ENCODE assay signal across 7 cellular contexts in the genomic region with DNA sequence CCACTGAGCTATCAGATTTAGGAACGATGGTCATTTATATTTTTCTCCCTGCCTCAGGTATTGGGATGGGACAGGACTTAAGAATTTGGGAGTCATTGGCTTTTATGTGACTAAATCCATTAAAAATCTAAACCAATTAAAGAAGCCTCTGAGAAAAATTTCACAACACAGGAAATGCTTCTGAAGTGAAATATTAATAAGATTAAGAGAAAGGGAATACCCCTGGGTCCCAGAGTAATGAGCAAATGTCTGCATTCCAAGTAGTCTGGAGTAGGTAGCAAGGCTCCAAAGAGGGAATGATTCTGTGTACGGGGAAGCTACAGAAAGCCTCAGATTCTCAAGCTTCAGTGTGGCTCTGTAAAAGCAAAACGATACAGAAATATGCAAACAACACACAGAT. TPM values are rescaled to one million over a fixed set of nuclear protein-coding genes. Genes with fewer than 3 reads are reported as not detected.
A peak's percentile ranks its signal among the peaks of the same experiment; 100 is the strongest.
DNase-seq lines count a peak whose midpoint lies in the region; ATAC-seq and TF ChIP-seq lines count a peak whose summit lies in the region.

No MANE protein-coding gene starts in this region.

- H3K36me3 ChIP-seq in GM23338 (ENCODE audit: insufficient read depth) (peaks cover 6% of the 10 kb centered on the region; the same call in 1 of the 2 replicates), smooth muscle cell (ENCODE audit: low read depth) (no peaks in the 10 kb centered on the region)

- peaks cover 3% of the 10 kb centered on the region; the same call in 1 of the 3 replicates for H3K36me3 Mint-ChIP-seq in GM23338 (ENCODE audit: low read depth)
- H3K36me3 Mint-ChIP-seq in T-cell, result peaks cover 7% of the 10 kb centered on the region

- peak overlapping the region; percentile 84 for H3K4me2 ChIP-seq in GM23338
- H3K4me2 ChIP-seq in smooth muscle cell, result peak overlapping the region; percentile 77

- no peaks in the 10 kb centered on the region for H3K9me3 ChIP-seq in smooth muscle cell (replicated peaks; ENCODE audit: low read depth)

- intact Hi-C loops in left ventricle myocardium superior (cut with micrococcal nuclease), result no loop called here

- TF ChIP-seq CTCF in GM23338 (conservative IDR thresholded peaks at IDR 0.05; ENCODE audit: low read depth in 2 of 2) (no peak), smooth muscle cell (IDR thresholded peaks at IDR 0.05; ENCODE audit: borderline replicate concordance, insufficient read depth, poor library complexity, severe bottlenecking) (no peak)

- H3K4me1 ChIP-seq in GM23338 (ENCODE audit: insufficient read depth) (peaks cover 6% of the 10 kb centered on the region; the same call in 1 of the 2 replicates), smooth muscle cell (ENCODE audit: low read depth) (peaks cover 8% of the 10 kb centered on the region)

- H2AFZ ChIP-seq in GM23338 (0 out of 2 replicates have a peak overlapping the region, but pooled peaks have one; percentile 53), smooth muscle cell (ENCODE audit: low read depth) (peak overlapping the region; percentile 60)

- no peaks in the 10 kb centered on the region for H3F3A ChIP-seq in GM23338 (replicated peaks; ENCODE audit: low read depth)
- H3F3A ChIP-seq in smooth muscle cell (ENCODE audit: low read depth), result no peaks in the 10 kb centered on the region

- DNase-seq in GM23338 (ENCODE audit: low spot score) (peak; percentile 16), T-cell (no peak), left ventricle myocardium superior (no peak), smooth muscle cell (lab: John Stamatoyannopoulos, UW; ENCODE audit: unreplicated experiment) (no peak), DMS53 treated with DMSO at 0.1 percent for 48 hours (lab: John Stamatoyannopoulos, UW; ENCODE audit: unreplicated experiment) (no peak), NCI-H446 (lab: John Stamatoyannopoulos, UW) (no peak)

- H4K20me1 ChIP-seq in GM23338 (replicated peaks; ENCODE audit: insufficient read depth), result 0 out of 2 replicates have a peak, but pooled peaks cover 4% of the 10 kb centered on the region
- peaks cover 26% of the 10 kb centered on the region for H4K20me1 ChIP-seq in smooth muscle cell (ENCODE audit: low read depth)

- CTCF ChIA-PET in T-cell (lab: Charles Lee), result interaction anchor here (0.8 to 1.9 kb wide), 3 partner anchors 21 to 217 kb away, joined by 3 to 9 read pairs (median 5); no protein-coding TSS in a partner anchor

- H3K79me2 ChIP-seq in GM23338 (replicated peaks; ENCODE audit: insufficient read depth), result peaks cover 43% of the 10 kb centered on the region
- H3K79me2 ChIP-seq in smooth muscle cell (ENCODE audit: low read depth), result peaks cover 43% of the 10 kb centered on the region

- H3K9ac ChIP-seq in smooth muscle cell (ENCODE audit: low read depth), result peak overlapping the region; percentile 82

- H3K9me2 ChIP-seq in GM23338 (ENCODE audit: insufficient read depth), result no peaks in the 10 kb centered on the region

- H3K27ac ChIP-seq in GM23338 (ENCODE audit: low read depth) (peak overlapping the region; percentile 82), smooth muscle cell (ENCODE audit: low read depth) (peak overlapping the region; percentile 80)

- peak overlapping the region; percentile 90 for H3K27ac Mint-ChIP-seq in GM23338
- peak overlapping the region in 1 of 2 donors; percentile 79 for H3K27ac Mint-ChIP-seq in T-cell

- POLR2A ChIA-PET in T-cell (lab: Charles Lee), result interaction anchor here in 1 of 2 donors (1.2 kb wide), 1 partner anchor 242 kb away, joined by 4 read pairs; a partner anchor contains a TSS

- H3K4me3 Mint-ChIP-seq in GM23338 (peak overlapping the region; percentile 100), T-cell (peak overlapping the region; percentile 76 to 100 (median 84))

- H3K4me3 ChIP-seq in GM23338 (peak overlapping the region; percentile 60), smooth muscle cell (peak overlapping the region; percentile 90)

- 33% methylated on average over 3 of the region's 3 CpGs for WGBS in smooth muscle cell (ENCODE audit: low lambda C conversion rate)

- no peaks in the 10 kb centered on the region for H3K9me3 Mint-ChIP-seq in GM23338
- no peaks in the 10 kb centered on the region for H3K9me3 Mint-ChIP-seq in T-cell

- no peaks in the 10 kb centered on the region for H3K27me3 ChIP-seq in GM23338 (ENCODE audit: insufficient read depth)
- H3K27me3 ChIP-seq in smooth muscle cell (ENCODE audit: low read depth), result no peaks in the 10 kb centered on the region

- ATAC-seq in GM23338, result peak; percentile 27
- ATAC-seq in T-cell (replicated peaks in 1 of 4), result no peak
- peak; percentile 47 for ATAC-seq in left ventricle myocardium superior
- ATAC-seq in GM21367 (IDR thresholded peaks at IDR 0.05; ENCODE audit: unreplicated experiment), result no peak

- H3K4me1 Mint-ChIP-seq in GM23338, result peaks cover 9% of the 10 kb centered on the region
- peaks cover 29 to 42% (median 30%) of the 10 kb centered on the region in 3 donors for H3K4me1 Mint-ChIP-seq in T-cell

- H3K27me3 Mint-ChIP-seq in GM23338 (ENCODE audit: insufficient read depth, low read depth, poor library complexity), result peaks cover 5% of the 10 kb centered on the region
- H3K27me3 Mint-ChIP-seq in T-cell, result peaks cover 3 to 6% of the 10 kb centered on the region in 2 donors

TF ChIP-seq in GM23338, 12 proteins besides CTCF, POLR2A, EP300 and RAD21 (continues in another document):
- no peak for TF ChIP-seq EZH2 (IDR thresholded peaks at IDR 0.05; ENCODE audit: low read depth, unreplicated experiment)
- TF ChIP-seq, protein P1, sequence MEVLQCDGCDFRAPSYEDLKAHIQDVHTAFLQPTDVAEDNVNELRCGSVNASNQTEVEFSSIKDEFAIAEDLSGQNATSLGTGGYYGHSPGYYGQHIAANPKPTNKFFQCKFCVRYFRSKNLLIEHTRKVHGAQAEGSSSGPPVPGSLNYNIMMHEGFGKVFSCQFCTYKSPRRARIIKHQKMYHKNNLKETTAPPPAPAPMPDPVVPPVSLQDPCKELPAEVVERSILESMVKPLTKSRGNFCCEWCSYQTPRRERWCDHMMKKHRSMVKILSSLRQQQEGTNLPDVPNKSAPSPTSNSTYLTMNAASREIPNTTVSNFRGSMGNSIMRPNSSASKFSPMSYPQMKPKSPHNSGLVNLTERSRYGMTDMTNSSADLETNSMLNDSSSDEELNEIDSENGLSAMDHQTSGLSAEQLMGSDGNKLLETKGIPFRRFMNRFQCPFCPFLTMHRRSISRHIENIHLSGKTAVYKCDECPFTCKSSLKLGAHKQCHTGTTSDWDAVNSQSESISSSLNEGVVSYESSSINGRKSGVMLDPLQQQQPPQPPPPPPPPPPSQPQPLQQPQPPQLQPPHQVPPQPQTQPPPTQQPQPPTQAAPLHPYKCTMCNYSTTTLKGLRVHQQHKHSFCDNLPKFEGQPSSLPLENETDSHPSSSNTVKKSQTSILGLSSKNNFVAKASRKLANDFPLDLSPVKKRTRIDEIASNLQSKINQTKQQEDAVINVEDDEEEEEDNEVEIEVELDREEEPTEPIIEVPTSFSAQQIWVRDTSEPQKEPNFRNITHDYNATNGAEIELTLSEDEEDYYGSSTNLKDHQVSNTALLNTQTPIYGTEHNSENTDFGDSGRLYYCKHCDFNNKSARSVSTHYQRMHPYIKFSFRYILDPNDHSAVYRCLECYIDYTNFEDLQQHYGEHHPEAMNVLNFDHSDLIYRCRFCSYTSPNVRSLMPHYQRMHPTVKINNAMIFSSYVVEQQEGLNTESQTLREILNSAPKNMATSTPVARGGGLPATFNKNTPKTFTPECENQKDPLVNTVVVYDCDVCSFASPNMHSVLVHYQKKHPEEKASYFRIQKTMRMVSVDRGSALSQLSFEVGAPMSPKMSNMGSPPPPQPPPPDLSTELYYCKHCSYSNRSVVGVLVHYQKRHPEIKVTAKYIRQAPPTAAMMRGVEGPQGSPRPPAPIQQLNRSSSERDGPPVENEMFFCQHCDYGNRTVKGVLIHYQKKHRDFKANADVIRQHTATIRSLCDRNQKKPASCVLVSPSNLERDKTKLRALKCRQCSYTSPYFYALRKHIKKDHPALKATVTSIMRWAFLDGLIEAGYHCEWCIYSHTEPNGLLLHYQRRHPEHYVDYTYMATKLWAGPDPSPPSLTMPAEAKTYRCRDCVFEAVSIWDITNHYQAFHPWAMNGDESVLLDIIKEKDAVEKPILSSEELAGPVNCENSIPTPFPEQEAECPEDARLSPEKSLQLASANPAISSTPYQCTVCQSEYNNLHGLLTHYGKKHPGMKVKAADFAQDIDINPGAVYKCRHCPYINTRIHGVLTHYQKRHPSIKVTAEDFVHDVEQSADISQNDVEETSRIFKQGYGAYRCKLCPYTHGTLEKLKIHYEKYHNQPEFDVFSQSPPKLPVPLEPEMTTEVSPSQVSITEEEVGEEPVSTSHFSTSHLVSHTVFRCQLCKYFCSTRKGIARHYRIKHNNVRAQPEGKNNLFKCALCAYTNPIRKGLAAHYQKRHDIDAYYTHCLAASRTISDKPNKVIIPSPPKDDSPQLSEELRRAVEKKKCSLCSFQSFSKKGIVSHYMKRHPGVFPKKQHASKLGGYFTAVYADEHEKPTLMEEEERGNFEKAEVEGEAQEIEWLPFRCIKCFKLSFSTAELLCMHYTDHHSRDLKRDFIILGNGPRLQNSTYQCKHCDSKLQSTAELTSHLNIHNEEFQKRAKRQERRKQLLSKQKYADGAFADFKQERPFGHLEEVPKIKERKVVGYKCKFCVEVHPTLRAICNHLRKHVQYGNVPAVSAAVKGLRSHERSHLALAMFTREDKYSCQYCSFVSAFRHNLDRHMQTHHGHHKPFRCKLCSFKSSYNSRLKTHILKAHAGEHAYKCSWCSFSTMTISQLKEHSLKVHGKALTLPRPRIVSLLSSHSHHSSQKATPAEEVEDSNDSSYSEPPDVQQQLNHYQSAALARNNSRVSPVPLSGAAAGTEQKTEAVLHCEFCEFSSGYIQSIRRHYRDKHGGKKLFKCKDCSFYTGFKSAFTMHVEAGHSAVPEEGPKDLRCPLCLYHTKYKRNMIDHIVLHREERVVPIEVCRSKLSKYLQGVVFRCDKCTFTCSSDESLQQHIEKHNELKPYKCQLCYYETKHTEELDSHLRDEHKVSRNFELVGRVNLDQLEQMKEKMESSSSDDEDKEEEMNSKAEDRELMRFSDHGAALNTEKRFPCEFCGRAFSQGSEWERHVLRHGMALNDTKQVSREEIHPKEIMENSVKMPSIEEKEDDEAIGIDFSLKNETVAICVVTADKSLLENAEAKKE (CRISPR knock-in tag; IDR thresholded peaks at IDR 0.05), result no peak
- TF ChIP-seq STAT1 (IDR thresholded peaks at IDR 0.05; ENCODE audit: unreplicated experiment), result no peak

RNA-seq across cellular contexts. Expression of a gene that starts 0.7 kb away (rescaled TPM):
- total RNA-seq in GM23338 (2014; rRNA removed; shearing (Covaris generic)), result 49.2 and 49.4 TPM in 2 replicates
- polyA plus RNA-seq in GM23338 (2016; fragmentation: Nextera tagmentation; extraction: Ambion mirVana), result 32.1 and 49.6 TPM in 2 replicates
- total RNA-seq in T-cell, result 10 to 100 TPM; 45.1 to 96.4 (median 53.3) TPM
- total RNA-seq in left ventricle myocardium superior, result 18.6 TPM
- 40.9 and 58.2 TPM in 2 replicates for total RNA-seq in smooth muscle cell
- polyA plus RNA-seq in smooth muscle cell, result 45.0 and 45.6 TPM in 2 replicates

RNA-seq across cellular contexts. Expression of a gene that starts 40.6 kb away (rescaled TPM):
- total RNA-seq in GM23338 (2014; rRNA removed; shearing (Covaris generic)), result 29.2 and 34.2 TPM in 2 replicates
- polyA plus RNA-seq in GM23338 (2016; fragmentation: Nextera tagmentation; extraction: Ambion mirVana) (9.9 and 10.3 TPM in 2 replicates), smooth muscle cell (1.2 and 1.8 TPM in 2 replicates)
- total RNA-seq in T-cell (10 to 100 TPM; 14.4 to 23.4 (median 17.8) TPM), left ventricle myocardium superior (0.67 TPM), smooth muscle cell (2.7 and 4.4 TPM in 2 replicates)

Comparison
In these comparisons a context has a peak if more than half of its experiments do, and no peak if none do; other contexts are left out.
1. ATAC-seq: peak in GM23338 (single experiment) and left ventricle myocardium superior (single experiment); none in T-cell (0 of 4) and GM21367 (single experiment).